In the genomic region with DNA sequence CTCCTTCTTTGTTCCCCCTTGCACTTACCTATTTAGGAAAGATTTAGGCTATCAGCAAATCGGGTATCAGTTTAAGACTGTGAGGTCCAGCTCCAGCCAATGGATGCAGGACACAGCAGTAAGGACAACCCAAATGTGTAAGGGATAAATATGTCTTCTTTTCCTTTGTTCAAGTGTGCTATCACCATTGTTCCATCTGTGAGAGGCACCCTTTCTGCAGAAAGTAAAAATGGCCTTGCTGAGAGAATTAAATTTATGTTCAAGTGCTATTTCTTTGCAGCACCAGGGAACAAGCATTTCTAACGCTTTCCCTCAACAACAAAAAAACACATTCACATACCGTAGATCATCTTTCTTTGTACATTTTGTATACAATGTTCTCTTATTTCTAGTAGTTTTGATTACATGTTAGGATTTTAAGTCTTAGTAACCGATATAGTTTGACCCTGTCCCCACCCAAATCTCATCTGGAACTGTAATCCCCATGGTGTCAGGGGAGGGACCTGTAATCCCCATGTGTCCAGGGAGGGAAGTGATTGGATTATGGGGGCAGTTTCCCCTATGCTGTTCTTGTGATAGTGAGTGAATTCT, we compare ENCODE assay signal across 17 cellular contexts. TPM values are rescaled to one million over a fixed set of nuclear protein-coding genes. Genes with fewer than 3 reads are reported as not detected.
"Had no signal": no experiment of that assay in that cellular context is flagged by ENCODE, and none has a peak within 500 bp of the region (broad histone marks: within the 10 kb centered on the region; RNA-seq: fewer than 3 reads in every experiment).

No MANE protein-coding gene starts in this region.

RNA-seq across cellular contexts. Expression of a gene that starts 49.3 kb away (rescaled TPM):
- total RNA-seq: activated B cell treated with CpG ODN at 0.5 μM for 24 hours; activated CD4-positive, alpha-beta memory T cell treated with anti-CD3 and anti-CD28 coated beads for 36 hours; activated CD4-positive, alpha-beta T cell treated with anti-CD3 and anti-CD28 coated beads, Interleukin-2, amount 10 ng/mL, durations not matched to agents 24 days and 14 days; activated CD8-positive, alpha-beta memory T cell treated with anti-CD3 and anti-CD28 coated beads for 36 hours; activated CD8-positive, alpha-beta T cell treated with anti-CD3 and anti-CD28 coated beads for 36 hours; activated naive CD8-positive, alpha-beta T cell treated with anti-CD3 and anti-CD28 coated beads for 36 hours; activated T-cell treated with anti-CD3 and anti-CD28 coated beads, Interleukin-2, amount 50 U/mL, for 4 hours; activated T-helper 2 cell treated with anti-CD3 and anti-CD28 coated beads, Interferon-gamma antibody, Interleukin-2, Interleukin-4, amounts not matched to agents 10 μg/mL and 5 μg/mL and 100 μg/mL, durations not matched to agents 14 hours and 24 hours and 36 hours; adrenal gland; aorta; bronchial epithelial cell; cardiac muscle cell; chondrocyte; T-cell; T-helper 1 cell treated with Interleukin-12 subunit alpha and Interleukin-12 subunit beta and Interleukin-4 antibody, amounts not matched to agents 30 ng/mL and 1 ng/mL, for 36 hours; T-helper 17 cell; T-helper 2 cell treated with Interferon-gamma antibody and Interleukin-4, amounts not matched to agents 100 ng/mL and 5 ng/mL, for 36 hours had no signal
